2 cellular contexts compared by ENCODE assay signal in genomic region chr12:120617193-120617592, GRCh38. TPM values are rescaled to one million over a fixed set of nuclear protein-coding genes. Genes with fewer than 3 reads are reported as not detected.
"Had no signal": no experiment of that assay in that cellular context is flagged by ENCODE, and none has a peak within 500 bp of the region (broad histone marks: within the 10 kb centered on the region; RNA-seq: fewer than 3 reads in every experiment).

No MANE protein-coding gene starts in this region.

RNA-seq across cellular contexts. Expression of gene CABP1, which starts 23.2 kb away (rescaled TPM):
- total RNA-seq: GM23248, H4 had no signal
- polyA plus RNA-seq: GM23248 had no signal
